In genomic region chr17:69246726-69247375, GRCh38 we compare ENCODE assay signal across 8 cellular contexts. TPM values are rescaled to one million over a fixed set of nuclear protein-coding genes. Genes with fewer than 3 reads are reported as not detected.
A peak's percentile ranks its signal among the peaks of the same experiment; 100 is the strongest.
DNase-seq lines count a peak whose midpoint lies in the region; ATAC-seq and TF ChIP-seq lines count a peak whose summit lies in the region.

No MANE protein-coding gene starts in this region.

- no peaks in the 10 kb centered on the region for H3K36me3 ChIP-seq in BJ (ENCODE audit: control insufficient read depth, insufficient read depth, low read length)
- H3K36me3 ChIP-seq in left ventricle myocardium inferior: peaks cover 3% of the 10 kb centered on the region
- peaks cover 0 to 36% (median 0%) of the 10 kb centered on the region in 6 donors for H3K36me3 ChIP-seq in spleen

- POLR2A ChIA-PET in BJ (lab: Charles Lee): no interaction called here

- H3K27ac ChIP-seq in left ventricle myocardium inferior (replicated peaks) (no peak overlapping the region), spleen (no peak overlapping the region)

- peak; percentile 53 for TF ChIP-seq CTCF in BJ (IDR thresholded peaks at IDR 0.05; ENCODE audit: insufficient read depth, low read depth, low read length)
- TF ChIP-seq CTCF in WI38 (IDR thresholded peaks at IDR 0.05; ENCODE audit: low read depth, low read length): peak; percentile 21; the same call in 1 of the 2 replicates
- TF ChIP-seq CTCF in left ventricle myocardium inferior (IDR thresholded peaks at IDR 0.05; ENCODE audit: borderline replicate concordance): peak; percentile 73
- peak in 10 of 11 experiments; percentile 38 to 65 (median 59) for TF ChIP-seq CTCF in spleen (IDR thresholded peaks at IDR 0.05 in 8 of 11, conservative IDR thresholded peaks at IDR 0.05 in 3 of 11)

- ATAC-seq in GM21423 (IDR thresholded peaks at IDR 0.05; ENCODE audit: unreplicated experiment): peak; percentile 60

- no peak for TF ChIP-seq POLR2A in spleen (IDR thresholded peaks at IDR 0.05)

- H3K4me1 ChIP-seq in left ventricle myocardium inferior: no peaks in the 10 kb centered on the region
- peaks cover 0 to 3% (median 0%) of the 10 kb centered on the region in 6 donors for H3K4me1 ChIP-seq in spleen

- H3K27me3 ChIP-seq in BJ (ENCODE audit: control insufficient read depth, insufficient read depth, low read length): no peaks in the 10 kb centered on the region
- H3K27me3 ChIP-seq in left ventricle myocardium inferior (ENCODE audit: low read depth): no peaks in the 10 kb centered on the region
- H3K27me3 ChIP-seq in spleen (replicated peaks in 1 of 7): no peaks in the 10 kb centered on the region

- DNase-seq in BJ (ENCODE audit: low read depth): no peak
- DNase-seq in NCI-H146 (lab: John Stamatoyannopoulos, UW): peak; percentile 17
- no peak for DNase-seq in left ventricle myocardium inferior
- DNase-seq in spleen: no peak
- DNase-seq in activated effector memory CD4-positive, alpha-beta T cell treated with anti-CD3 and anti-CD28 coated beads, Interleukin-2, amount 50 U/mL, for 16 hours: no peak
- no peak for DNase-seq in activated T-cell treated with anti-CD3 and anti-CD28 coated beads, Interleukin-2, amount 50 U/mL, for 1 hour

- CTCF ChIA-PET in BJ (lab: Yijun Ruan, JAX): interaction anchor here (0.6 to 7.8 kb wide), 10 partner anchors 9 to 476 kb away, joined by 3 to 44 read pairs (median 3); no protein-coding TSS in a partner anchor

- H3K4me3 ChIP-seq in BJ (ENCODE audit: low read depth, low read length): no peak overlapping the region
- no peak overlapping the region for H3K4me3 ChIP-seq in WI38 (ENCODE audit: low read depth, low read length)
- no peak overlapping the region for H3K4me3 ChIP-seq in left ventricle myocardium inferior
- no peak overlapping the region for H3K4me3 ChIP-seq in spleen

- intact Hi-C loops in left ventricle myocardium inferior (cut with micrococcal nuclease) (no loop called here), spleen (cut with DNase I; ENCODE audit: low total_unique reads) (no loop called here)

- H3K9me3 ChIP-seq in left ventricle myocardium inferior (replicated peaks) (no peaks in the 10 kb centered on the region), spleen (no peaks in the 10 kb centered on the region)

- 66 to 76% (median 68%) methylated on average over 4 of the region's 4 CpGs for WGBS in spleen, 5 donors

RNA-seq across cellular contexts. Expression of gene ABCA10, which starts 18.2 kb away (rescaled TPM):
- polyA plus RNA-seq in BJ (2011; rRNA removed) (0.31 and 0.47 TPM in 2 replicates), spleen (1 to 10 TPM; 2.4 to 4.1 (median 2.5) TPM)
- polyA minus RNA-seq in BJ (2011; rRNA and poly(A)+ RNA removed): 0.41 and 0.47 TPM in 2 replicates
- total RNA-seq in left ventricle myocardium inferior (4.2 TPM), spleen (1 to 10 TPM; 1.5 to 4.9 (median 2.1) TPM)

Comparison
In these comparisons a context has a peak if more than half of its experiments do, and no peak if none do; other contexts are left out.
1. CTCF ChIP-seq: peak in every context shown above with its lines; median percentile 73 in left ventricle myocardium inferior; 59 in spleen; 53 in BJ; 21 in WI38.